In the genomic region with DNA sequence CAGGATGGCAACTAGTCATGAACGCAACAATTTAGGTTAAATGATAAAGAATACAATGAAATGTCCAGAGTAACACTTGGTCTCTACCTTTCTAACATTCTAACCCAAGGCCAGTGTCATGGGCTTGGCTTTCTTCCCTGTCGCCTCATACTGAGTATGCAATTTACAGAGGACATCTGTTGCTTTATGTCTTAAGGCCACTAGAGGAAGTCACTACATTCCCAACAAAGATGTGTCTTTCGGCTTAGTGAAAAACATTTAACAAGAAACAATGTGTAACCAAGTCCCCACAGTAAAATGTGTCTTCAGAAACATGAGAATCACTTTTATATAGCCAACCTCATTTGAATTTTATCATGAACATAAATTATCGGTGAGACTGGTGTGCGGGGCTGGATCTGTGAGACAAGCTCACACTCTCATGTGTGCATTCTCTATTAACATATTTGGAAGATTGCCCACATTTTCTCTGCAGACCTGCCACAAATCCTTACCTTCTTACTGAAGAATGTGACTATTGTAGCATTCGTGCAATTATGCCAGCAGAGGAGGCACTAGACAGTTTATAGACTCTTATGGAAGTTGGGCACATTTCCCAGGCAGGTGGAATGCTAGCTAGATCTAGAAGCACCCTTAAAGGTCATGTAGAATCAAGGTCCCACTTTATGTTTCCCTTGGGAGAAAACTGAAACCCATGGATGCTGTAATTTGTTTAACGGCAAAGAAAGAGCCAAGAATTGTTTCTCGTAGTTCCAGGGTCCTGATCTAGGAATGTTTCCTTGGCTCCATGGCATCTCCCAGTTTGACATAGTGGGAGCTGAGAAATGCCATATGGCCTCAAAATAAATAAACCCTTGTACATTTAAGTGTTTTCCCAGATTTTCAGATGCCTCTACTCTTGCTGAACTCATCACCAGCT, we compare ENCODE assay signal across 1 cellular context.
TF ChIP-seq lines count a peak whose summit lies in the region.

No MANE protein-coding gene starts in this region.

TF ChIP-seq in GM23338, 12 proteins besides CTCF, POLR2A, EP300 and RAD21 (continued from another document):
- TF ChIP-seq ZNF462 (CRISPR knock-in tag; IDR thresholded peaks at IDR 0.05) (no peak), POLR2AphosphoS5 (IDR thresholded peaks at IDR 0.05; ENCODE audit: low read depth) (no peak), CREB1 (CRISPR knock-in tag; IDR thresholded peaks at IDR 0.05; ENCODE audit: low read depth) (no peak), EZH2phosphoT487 (IDR thresholded peaks at IDR 0.05; ENCODE audit: unreplicated experiment) (no peak), NANOG (IDR thresholded peaks at IDR 0.05; ENCODE audit: borderline replicate concordance) (no peak), STAT1 (IDR thresholded peaks at IDR 0.05; ENCODE audit: unreplicated experiment) (no peak), REST (IDR thresholded peaks at IDR 0.05; ENCODE audit: unreplicated experiment) (no peak), ZNF114 (CRISPR knock-in tag; IDR thresholded peaks at IDR 0.05) (no peak)
